ENCODE assay signal across 28 cellular contexts in the genomic region with DNA sequence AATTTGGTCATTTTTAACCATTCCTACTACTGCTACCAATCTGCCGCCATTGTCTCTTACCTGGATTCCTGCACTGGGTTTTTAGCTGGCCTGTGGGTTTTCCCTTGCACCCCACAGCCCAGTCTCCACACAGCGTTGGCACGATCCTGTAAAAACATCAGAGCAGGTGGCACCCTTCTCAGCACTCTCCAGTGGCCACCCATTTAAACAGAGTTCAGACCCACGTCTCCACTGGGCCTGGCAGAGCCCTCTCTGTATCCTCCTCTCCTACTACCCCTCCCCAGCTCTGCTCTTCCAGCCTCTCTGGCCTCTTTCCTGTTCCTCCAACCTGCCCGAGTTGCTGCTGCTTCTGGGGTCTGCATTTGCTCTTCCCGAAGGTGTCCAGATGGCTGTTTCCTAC.
"Had no signal": no experiment of that assay in that cellular context is flagged by ENCODE, and none has a peak within 500 bp of the region (broad histone marks: within the 10 kb centered on the region; RNA-seq: fewer than 3 reads in every experiment).

No MANE protein-coding gene starts in this region.

- H3K27ac Mint-ChIP-seq: activated CD4-positive, alpha-beta memory T cell treated with anti-CD3 and anti-CD28 coated beads for 36 hours; activated CD4-positive, alpha-beta T cell treated with anti-CD3 and anti-CD28 coated beads, Interleukin-2, amount 10 ng/mL, durations not matched to agents 7 days and 5 days; activated naive CD4-positive, alpha-beta T cell treated with anti-CD3 and anti-CD28 coated beads, Interleukin-2, amount 10 ng/mL, durations not matched to agents 7 days and 5 days; activated naive CD8-positive, alpha-beta T cell; activated naive CD8-positive, alpha-beta T cell treated with anti-CD3 and anti-CD28 coated beads, Interleukin-2, amount 50 U/mL, for 24 hours; T-helper 1 cell treated with Interleukin-12 subunit alpha and Interleukin-12 subunit beta and Interleukin-4 antibody, amounts not matched to agents 30 μg/mL and 1 μg/mL, for 36 hours; T-helper 2 cell treated with Interferon-gamma antibody and Interleukin-4, amounts not matched to agents 5 μg/mL and 100 μg/mL, for 36 hours had no signal

- H3K27ac ChIP-seq: brain microvascular endothelial cell, cardiac muscle cell, SJCRH30, SK-N-MC had no signal

- DNase-seq: activated CD4-positive, alpha-beta memory T cell treated with anti-CD3 and anti-CD28 coated beads for 36 hours; activated CD4-positive, alpha-beta T cell treated with anti-CD3 and anti-CD28 coated beads, Interleukin-2, amount 10 ng/mL, durations not matched to agents 7 days and 5 days; activated CD8-positive, alpha-beta memory T cell treated with anti-CD3 and anti-CD28 coated beads, Interleukin-2, amount 50 U/mL, for 48 hours; activated effector memory CD4-positive, alpha-beta T cell treated with Interleukin-2 at 50 U/mL for 16 hours; activated naive CD4-positive, alpha-beta T cell treated with anti-CD3 and anti-CD28 coated beads, Interleukin-2, amount 10 ng/mL, durations not matched to agents 7 days and 5 days; activated naive CD8-positive, alpha-beta T cell treated with anti-CD3 and anti-CD28 coated beads, Interleukin-2, amount 50 U/mL, for 24 hours; activated T-cell treated with anti-CD3 and anti-CD28 coated beads, Interleukin-2, amount 50 U/mL, for 48 hours; anterior cingulate cortex; brain microvascular endothelial cell; Karpas-422; KBM-7; MG63; NCI-H1048; NCI-H1105 treated with DMSO at 0.1 percent for 48 hours; NCI-H1436; NCI-H1694; NCI-H1930; NCI-H2081 treated with DMSO at 0.1 percent for 48 hours; NCI-H446 treated with DMSO at 0.1 percent for 48 hours; NCI-H524; SJCRH30 had no signal

- H3K9me3 ChIP-seq: SJCRH30 had no signal

- H3K36me3 Mint-ChIP-seq: activated CD4-positive, alpha-beta memory T cell treated with anti-CD3 and anti-CD28 coated beads for 36 hours; activated naive CD4-positive, alpha-beta T cell treated with anti-CD3 and anti-CD28 coated beads, Interleukin-2, amount 10 ng/mL, durations not matched to agents 7 days and 5 days; activated naive CD8-positive, alpha-beta T cell had no signal

- H3K9me3 Mint-ChIP-seq: activated CD4-positive, alpha-beta memory T cell treated with anti-CD3 and anti-CD28 coated beads for 36 hours; activated CD4-positive, alpha-beta T cell treated with anti-CD3 and anti-CD28 coated beads, Interleukin-2, amount 10 ng/mL, durations not matched to agents 7 days and 5 days; activated naive CD4-positive, alpha-beta T cell treated with anti-CD3 and anti-CD28 coated beads, Interleukin-2, amount 10 ng/mL, durations not matched to agents 7 days and 5 days; T-helper 1 cell treated with Interleukin-12 subunit alpha and Interleukin-12 subunit beta and Interleukin-4 antibody, amounts not matched to agents 30 μg/mL and 1 μg/mL, for 36 hours; T-helper 2 cell treated with Interferon-gamma antibody and Interleukin-4, amounts not matched to agents 5 μg/mL and 100 μg/mL, for 36 hours had no signal

- ATAC-seq: activated naive CD8-positive, alpha-beta T cell treated with anti-CD3 and anti-CD28 coated beads, Interleukin-2, amount 50 U/mL, for 24 hours; Panc1 had no signal

- FAIRE-seq: TTC549 had no signal

- H3K4me3 ChIP-seq: cardiac muscle cell, MG63, SJCRH30, SK-N-MC had no signal

- H3K36me3 ChIP-seq: brain microvascular endothelial cell, cardiac muscle cell, MG63, SJCRH30 had no signal

- H3K4me3 Mint-ChIP-seq: activated CD4-positive, alpha-beta memory T cell treated with anti-CD3 and anti-CD28 coated beads for 36 hours; activated CD4-positive, alpha-beta T cell treated with anti-CD3 and anti-CD28 coated beads, Interleukin-2, amount 10 ng/mL, durations not matched to agents 7 days and 5 days; activated naive CD4-positive, alpha-beta T cell treated with anti-CD3 and anti-CD28 coated beads, Interleukin-2, amount 10 ng/mL, durations not matched to agents 7 days and 5 days; activated naive CD8-positive, alpha-beta T cell; activated naive CD8-positive, alpha-beta T cell treated with anti-CD3 and anti-CD28 coated beads, Interleukin-2, amount 50 U/mL, for 24 hours; T-helper 1 cell treated with Interleukin-12 subunit alpha and Interleukin-12 subunit beta and Interleukin-4 antibody, amounts not matched to agents 30 μg/mL and 1 μg/mL, for 36 hours; T-helper 2 cell treated with Interferon-gamma antibody and Interleukin-4, amounts not matched to agents 5 μg/mL and 100 μg/mL, for 36 hours had no signal

- H3K27me3 ChIP-seq: brain microvascular endothelial cell, cardiac muscle cell, MG63, SJCRH30 had no signal

- H3K27me3 Mint-ChIP-seq: activated CD4-positive, alpha-beta T cell treated with anti-CD3 and anti-CD28 coated beads, Interleukin-2, amount 10 ng/mL, durations not matched to agents 7 days and 5 days; activated naive CD4-positive, alpha-beta T cell treated with anti-CD3 and anti-CD28 coated beads, Interleukin-2, amount 10 ng/mL, durations not matched to agents 7 days and 5 days; activated naive CD8-positive, alpha-beta T cell had no signal
